29 cellular contexts compared by ENCODE assay signal in genomic region chr1:215399787-215400186, GRCh38.
"Had no signal": no experiment of that assay in that cellular context is flagged by ENCODE, and none has a peak within 500 bp of the region (broad histone marks: within the 10 kb centered on the region; RNA-seq: fewer than 3 reads in every experiment).

No MANE protein-coding gene starts in this region.

- FAIRE-seq: astrocyte, bronchial epithelial cell had no signal

- DNase-seq: activated effector memory CD4-positive, alpha-beta T cell treated with anti-CD3 and anti-CD28 coated beads, Interleukin-2, amount 50 U/mL, for 16 hours; activated effector memory CD4-positive, alpha-beta T cell treated with Interleukin-2 at 50 U/mL for 16 hours; activated gamma-delta T cell; activated gamma-delta T cell treated with Interleukin-2 at 50 U/mL for 16 hours; activated naive CD4-positive, alpha-beta T cell; activated naive CD4-positive, alpha-beta T cell treated with anti-CD3 and anti-CD28 coated beads for 36 hours; activated naive CD4-positive, alpha-beta T cell treated with anti-CD3 and anti-CD28 coated beads, Interleukin-2, amount 10 ng/mL, durations not matched to agents 7 days and 5 days; activated naive CD4-positive, alpha-beta T cell treated with anti-CD3 and anti-CD28 coated beads, Interleukin-2, amount 50 U/mL, for 16 hours; activated naive CD4-positive, alpha-beta T cell treated with Interleukin-2 at 50 U/mL for 16 hours; activated naive CD8-positive, alpha-beta T cell treated with anti-CD3 and anti-CD28 coated beads for 36 hours; activated naive CD8-positive, alpha-beta T cell treated with anti-CD3 and anti-CD28 coated beads, Interleukin-2, amount 10 ng/mL, durations not matched to agents 7 days and 5 days; activated naive CD8-positive, alpha-beta T cell treated with anti-CD3 and anti-CD28 coated beads, Interleukin-2, amount 50 U/mL, for 24 hours; activated T-cell treated with anti-CD3 and anti-CD28 coated beads, Interleukin-2, amount 50 U/mL, for 1 hour; activated T-cell treated with anti-CD3 and anti-CD28 coated beads, Interleukin-2, amount 50 U/mL, for 24 hours; activated T-cell treated with anti-CD3 and anti-CD28 coated beads, Interleukin-2, amount 50 U/mL, for 4 hours; activated T-cell treated with anti-CD3 and anti-CD28 coated beads, Interleukin-2, amount 50 U/mL, for 48 hours; activated T-cell treated with anti-CD3 and anti-CD28 coated beads, Interleukin-2, amount 50 U/mL, for 72 hours; adrenal gland; amniotic stem cell; amygdala; anterior cingulate cortex; aorta; body of pancreas; brain microvascular endothelial cell; caudate nucleus; central memory CD4-positive, alpha-beta T cell; cerebellar nuclear complex had no signal
